In genomic region chr7:98399462-98399861, GRCh38 we compare ENCODE assay signal across 1 cellular context.
TF ChIP-seq lines count a peak whose summit lies in the region.

No MANE protein-coding gene starts in this region.

TF ChIP-seq in K562, 482 proteins besides CTCF, POLR2A, EP300 and RAD21:
- TF ChIP-seq BCLAF1 (IDR thresholded peaks at IDR 0.05; ENCODE audit: borderline replicate concordance in 1 of 2, control insufficient read depth in 1 of 2, low read depth in 2 of 2, low read length in 1 of 2) (no peak), ZKSCAN3 (CRISPR knock-in tag; IDR thresholded peaks at IDR 0.05) (no peak), PHF8 (IDR thresholded peaks at IDR 0.05; ENCODE audit: borderline replicate concordance, low read length) (no peak), CHCHD3 (CRISPR knock-in tag; IDR thresholded peaks at IDR 0.05) (no peak), ILK (tag; IDR thresholded peaks at IDR 0.05; ENCODE audit: borderline replicate concordance, low read depth) (no peak), ELF1 (tag; IDR thresholded peaks at IDR 0.05) (no peak), NFIC (IDR thresholded peaks at IDR 0.05) (no peak), ZNF717 (CRISPR knock-in tag; IDR thresholded peaks at IDR 0.05) (no peak)
- TF ChIP-seq, protein P1, sequence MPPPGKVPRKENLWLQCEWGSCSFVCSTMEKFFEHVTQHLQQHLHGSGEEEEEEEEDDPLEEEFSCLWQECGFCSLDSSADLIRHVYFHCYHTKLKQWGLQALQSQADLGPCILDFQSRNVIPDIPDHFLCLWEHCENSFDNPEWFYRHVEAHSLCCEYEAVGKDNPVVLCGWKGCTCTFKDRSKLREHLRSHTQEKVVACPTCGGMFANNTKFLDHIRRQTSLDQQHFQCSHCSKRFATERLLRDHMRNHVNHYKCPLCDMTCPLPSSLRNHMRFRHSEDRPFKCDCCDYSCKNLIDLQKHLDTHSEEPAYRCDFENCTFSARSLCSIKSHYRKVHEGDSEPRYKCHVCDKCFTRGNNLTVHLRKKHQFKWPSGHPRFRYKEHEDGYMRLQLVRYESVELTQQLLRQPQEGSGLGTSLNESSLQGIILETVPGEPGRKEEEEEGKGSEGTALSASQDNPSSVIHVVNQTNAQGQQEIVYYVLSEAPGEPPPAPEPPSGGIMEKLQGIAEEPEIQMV (tag; conservative IDR thresholded peaks at IDR 0.05; ENCODE audit: low read depth): no peak
TF ChIP-seq in K562: peak in this region for 0.
